5 cellular contexts compared by ENCODE assay signal in genomic region chr4:89807441-89808140, GRCh38. TPM values are rescaled to one million over a fixed set of nuclear protein-coding genes. Genes with fewer than 3 reads are reported as not detected.
"Had no signal": no experiment of that assay in that cellular context is flagged by ENCODE, and none has a peak within 500 bp of the region (broad histone marks: within the 10 kb centered on the region; RNA-seq: fewer than 3 reads in every experiment).

No MANE protein-coding gene starts in this region.

- DNase-seq: H9, HCEC 1CT, KBM-7 had no signal

RNA-seq across cellular contexts. Expression of gene SNCA, which starts 29.4 kb away (rescaled TPM):
- total RNA-seq: HepG2, HT1080 had no signal
